15 cellular contexts compared by ENCODE assay signal in the genomic region with DNA sequence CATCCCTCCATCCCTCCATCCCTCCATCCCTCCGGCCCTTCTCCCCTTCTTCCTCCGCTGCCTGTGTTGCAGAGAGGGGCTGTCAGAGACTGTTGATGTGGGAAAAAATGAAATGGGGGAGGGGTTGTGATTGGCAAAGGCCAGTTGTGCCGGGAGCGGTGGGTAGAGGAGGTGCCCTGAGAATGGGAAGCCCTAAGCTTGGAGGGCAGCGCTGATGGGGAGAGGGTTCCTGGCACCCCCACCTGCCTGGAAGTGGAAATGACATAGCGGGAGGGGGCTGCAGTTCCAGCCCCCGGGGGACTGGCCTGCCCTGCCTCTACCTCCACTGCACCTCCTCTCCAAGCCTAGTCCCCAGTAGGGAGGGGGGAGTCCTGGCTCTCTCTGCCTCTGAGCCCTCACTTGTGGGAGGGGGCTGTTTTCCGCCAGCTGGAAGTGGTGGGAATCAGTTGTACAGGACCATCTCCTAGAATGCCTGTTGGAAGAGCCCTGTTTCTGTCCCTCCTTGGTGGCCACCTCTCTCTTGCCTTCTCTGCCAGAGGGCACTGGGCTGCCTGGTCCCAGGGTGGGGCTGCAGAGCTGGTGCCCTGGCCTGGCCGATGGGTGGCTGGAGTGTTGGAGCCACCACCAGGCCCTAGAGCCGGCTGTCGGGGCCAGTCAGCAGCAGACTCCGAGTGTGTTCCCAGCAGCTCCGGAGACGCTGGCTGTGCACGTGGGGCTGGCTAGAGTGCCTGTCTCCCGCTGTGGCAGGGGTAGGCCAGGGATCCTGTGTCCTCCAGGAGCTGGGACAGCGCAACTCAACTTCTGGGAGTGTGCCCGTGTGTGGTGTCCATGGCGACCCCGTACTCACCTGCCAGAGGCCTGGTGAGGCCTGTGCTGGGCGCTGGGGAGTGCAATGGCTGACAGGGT. TPM values are rescaled to one million over a fixed set of nuclear protein-coding genes. Genes with fewer than 3 reads are reported as not detected.
A peak's percentile ranks its signal among the peaks of the same experiment; 100 is the strongest.
DNase-seq lines count a peak whose midpoint lies in the region; ATAC-seq, FAIRE-seq and TF ChIP-seq lines count a peak whose summit lies in the region.
"Had no signal": no experiment of that assay in that cellular context is flagged by ENCODE, and none has a peak within 500 bp of the region (broad histone marks: within the 10 kb centered on the region; RNA-seq: fewer than 3 reads in every experiment).

No MANE protein-coding gene starts in this region.

- H3K4me3 ChIP-seq in breast epithelium (peak overlapping the region in 2 of 3 donors; percentile 53 to 69), HepG2 (replicated peaks in 1 of 3; ENCODE audit: insufficient read depth in 1 of 3, low read depth in 2 of 3, low read length in 3 of 3) (no peak overlapping the region), Peyer's patch (no peak overlapping the region)
- H3K4me3 ChIP-seq: hepatocyte had no signal

- no peak overlapping the region for H3K9ac ChIP-seq in HepG2 (ENCODE audit: insufficient read depth, low read depth, low read length)

- H3K4me3 Mint-ChIP-seq in MCF 10A (ENCODE audit: unreplicated experiment) = no peak overlapping the region
- peak overlapping the region; percentile 19 for H3K4me3 Mint-ChIP-seq in stimulated activated effector memory CD8-positive, alpha-beta T cell treated with anti-CD3 and anti-CD28 coated beads, Interleukin-12 subunit alpha, Interleukin-12 subunit beta, amount 100 ng/mL, for 72 hours
- H3K4me3 Mint-ChIP-seq: activated CD4-positive, alpha-beta memory T cell treated with anti-CD3 and anti-CD28 coated beads, Interleukin-2, amount 10 ng/mL, durations not matched to agents 7 days and 5 days had no signal

- TF ChIP-seq EP300 in HepG2 (IDR thresholded peaks at IDR 0.05; ENCODE audit: low read depth in 2 of 2, low read length in 2 of 2) (no peak), HepG2 (CRISPR knock-in tag; IDR thresholded peaks at IDR 0.05; ENCODE audit: borderline replicate concordance) (no peak)

- CTCF ChIA-PET in MCF 10A (lab: Yijun Ruan, JAX) (interaction anchor here (1.5 kb wide), 1 partner anchor 34 kb away, joined by 3 read pairs; no protein-coding TSS in a partner anchor), HepG2 (lab: Yijun Ruan, JAX; ENCODE audit: low intra/inter-chr PET ratio, low total read pairs) (no interaction called here)

- no peak overlapping the region for H3K27ac ChIP-seq in breast epithelium
- no peak overlapping the region for H3K27ac ChIP-seq in HepG2 (ENCODE audit: extremely low read length, insufficient read depth, low read length)
- H3K27ac ChIP-seq in Peyer's patch = no peak overlapping the region
- H3K27ac ChIP-seq: hepatocyte, RWPE1 had no signal

- 41% methylated on average over 18 of the region's 21 CpGs for WGBS in HepG2 (ENCODE audit: low lambda C conversion rate)

- DNase-seq in breast epithelium (ENCODE audit: low spot score in 2 of 2) (no peak), MCF 10A (ENCODE audit: unreplicated experiment) (no peak), cerebellum (ENCODE audit: low spot score) (peak; percentile 17), HepG2 (ENCODE audit: low spot score) (no peak), GF-D8 (lab: John Stamatoyannopoulos, UW) (no peak), Peyer's patch (no peak)
- no peak for DNase-seq in stimulated activated effector memory CD8-positive, alpha-beta T cell treated with anti-CD3 and anti-CD28 coated beads, Interleukin-12 subunit alpha, Interleukin-12 subunit beta, amount 100 ng/mL, for 72 hours (ENCODE audit: low spot score in 2 of 2)
- DNase-seq: activated CD4-positive, alpha-beta memory T cell treated with anti-CD3 and anti-CD28 coated beads, Interleukin-2, amount 10 ng/mL, durations not matched to agents 7 days and 5 days; activated gamma-delta T cell treated with Interleukin-2 at 50 U/mL for 16 hours; IMR-90; NCI-H1105 treated with DMSO at 0.1 percent for 48 hours had no signal

- no peaks in the 10 kb centered on the region for H3K4me1 Mint-ChIP-seq in MCF 10A (ENCODE audit: insufficient read depth, unreplicated experiment)
- H3K4me1 Mint-ChIP-seq in stimulated activated effector memory CD8-positive, alpha-beta T cell treated with anti-CD3 and anti-CD28 coated beads, Interleukin-12 subunit alpha, Interleukin-12 subunit beta, amount 100 ng/mL, for 72 hours = peaks cover 20% of the 10 kb centered on the region

- H3K9me3 ChIP-seq in breast epithelium (no peaks in the 10 kb centered on the region), HepG2 (ENCODE audit: low read length) (no peaks in the 10 kb centered on the region), Peyer's patch (no peaks in the 10 kb centered on the region)

- BruUV-seq in MCF 10A (replicated peaks; lab: Mats Ljungman, UMichigan) = no TSS peak
- no TSS peak for BruUV-seq in HepG2 (replicated peaks; lab: Mats Ljungman, UMichigan)

- no peak overlapping the region for H2AFZ ChIP-seq in HepG2 (ENCODE audit: low read length)
- H2AFZ ChIP-seq: hepatocyte had no signal

- H3K27ac Mint-ChIP-seq in MCF 10A (ENCODE audit: low read depth, unreplicated experiment) = no peak overlapping the region
- H3K27ac Mint-ChIP-seq in stimulated activated effector memory CD8-positive, alpha-beta T cell treated with anti-CD3 and anti-CD28 coated beads, Interleukin-12 subunit alpha, Interleukin-12 subunit beta, amount 100 ng/mL, for 72 hours = no peak overlapping the region
- H3K27ac Mint-ChIP-seq: activated CD4-positive, alpha-beta memory T cell treated with anti-CD3 and anti-CD28 coated beads, Interleukin-2, amount 10 ng/mL, durations not matched to agents 7 days and 5 days had no signal

- H3K36me3 ChIP-seq in breast epithelium (no peaks in the 10 kb centered on the region), HepG2 (replicated peaks in 1 of 2; ENCODE audit: control insufficient read depth in 1 of 2, insufficient read depth in 2 of 2, low read length in 2 of 2) (no peaks in the 10 kb centered on the region), Peyer's patch (no peaks in the 10 kb centered on the region)

- peaks cover 0 to 7% of the 10 kb centered on the region in 2 donors for H3K4me1 ChIP-seq in breast epithelium
- H3K4me1 ChIP-seq in HepG2 (ENCODE audit: insufficient read depth, low read length) = no peaks in the 10 kb centered on the region
- H3K4me1 ChIP-seq in Peyer's patch = peaks cover 0 to 13% (median 10%) of the 10 kb centered on the region in 4 donors

- TF ChIP-seq RAD21 in HepG2 (CRISPR knock-in tag; IDR thresholded peaks at IDR 0.05) = no peak

- H3K27me3 ChIP-seq in breast epithelium (peaks cover 5 to 55% of the 10 kb centered on the region in 2 donors), HepG2 (ENCODE audit: control insufficient read depth in 1 of 2, insufficient read depth in 2 of 2, low read length in 2 of 2) (peaks cover 9 to 60% of the 10 kb centered on the region in 2 experiments), Peyer's patch (peaks cover 0 to 32% of the 10 kb centered on the region in 2 donors)

- intact Hi-C loops in breast epithelium (cut with DNase I; ENCODE audit: low total_unique reads) (no loop called here), MCF 10A (cut with micrococcal nuclease) (no loop called here), HepG2 (cut with micrococcal nuclease; ENCODE audit: unreplicated experiment) (no loop called here)

- no peaks in the 10 kb centered on the region for H3K36me3 Mint-ChIP-seq in MCF 10A (ENCODE audit: insufficient read depth, unreplicated experiment)
- no peaks in the 10 kb centered on the region for H3K36me3 Mint-ChIP-seq in stimulated activated effector memory CD8-positive, alpha-beta T cell treated with anti-CD3 and anti-CD28 coated beads, Interleukin-12 subunit alpha, Interleukin-12 subunit beta, amount 100 ng/mL, for 72 hours

- peaks cover 4% of the 10 kb centered on the region; the same call in 1 of the 2 replicates for H4K20me1 ChIP-seq in HepG2 (ENCODE audit: insufficient read depth, low read length)

- POLR2A ChIA-PET in MCF 10A (lab: Yijun Ruan, JAX) = no interaction called here
- POLR2A ChIA-PET in HepG2 (lab: Yijun Ruan, JAX) = no interaction called here

- H3K9me3 Mint-ChIP-seq in MCF 10A (ENCODE audit: unreplicated experiment) = no peaks in the 10 kb centered on the region
- no peaks in the 10 kb centered on the region for H3K9me3 Mint-ChIP-seq in stimulated activated effector memory CD8-positive, alpha-beta T cell treated with anti-CD3 and anti-CD28 coated beads, Interleukin-12 subunit alpha, Interleukin-12 subunit beta, amount 100 ng/mL, for 72 hours
- H3K9me3 Mint-ChIP-seq: activated CD4-positive, alpha-beta memory T cell treated with anti-CD3 and anti-CD28 coated beads, Interleukin-2, amount 10 ng/mL, durations not matched to agents 7 days and 5 days had no signal

- peaks cover 78% of the 10 kb centered on the region for H3K27me3 Mint-ChIP-seq in MCF 10A (ENCODE audit: insufficient read depth, unreplicated experiment)

- ATAC-seq in HepG2 (peak; percentile 38), GM19452 (IDR thresholded peaks at IDR 0.05; ENCODE audit: unreplicated experiment) (no peak)
- no peak for ATAC-seq in stimulated activated effector memory CD8-positive, alpha-beta T cell treated with anti-CD3 and anti-CD28 coated beads, Interleukin-12 subunit alpha, Interleukin-12 subunit beta, amount 100 ng/mL, for 72 hours

- TF ChIP-seq CTCF in breast epithelium (IDR thresholded peaks at IDR 0.05) (no peak), MCF 10A (IDR thresholded peaks at IDR 0.05; ENCODE audit: unreplicated experiment) (no peak), HepG2 (CRISPR knock-in tag; IDR thresholded peaks at IDR 0.05) (no peak), Peyer's patch (IDR thresholded peaks at IDR 0.05) (no peak)

- TF ChIP-seq POLR2A in breast epithelium (IDR thresholded peaks at IDR 0.05) (no peak), HepG2 (IDR thresholded peaks at IDR 0.05; ENCODE audit: insufficient read depth in 1 of 2, low read depth in 2 of 2, low read length in 2 of 2) (no peak), Peyer's patch (IDR thresholded peaks at IDR 0.05) (no peak)

- in situ Hi-C loops in HepG2 (cut with HindIII; ENCODE audit: extremely low pct_ligation_motif_present, low pct_unique_long_range_greater_than_20kb) = no loop called here

- H3K79me2 ChIP-seq in HepG2 (ENCODE audit: insufficient read depth, low read length) = no peaks in the 10 kb centered on the region
- H3K79me2 ChIP-seq: hepatocyte had no signal

- H3K4me2 ChIP-seq in HepG2 (ENCODE audit: low read depth, low read length) = no peak overlapping the region

- FAIRE-seq in HepG2 (lab: Jason Lieb, UNC) = no peak
- FAIRE-seq: bronchial epithelial cell had no signal

RNA-seq across cellular contexts. Expression of a gene that starts 1.5 kb away (rescaled TPM):
- total RNA-seq in breast epithelium (10 to 100 TPM; 22.0 to 26.9 (median 24.0) TPM), MCF 10A (2022) (80.3 and 87.6 TPM in 2 replicates), cerebellum (39.9 TPM), HepG2 (2016; rRNA removed; fragmentation: Illumina TruSeq; extraction: Trizol) (13.3 and 15.2 TPM in 2 replicates), Peyer's patch (10 to 100 TPM; 44.5 to 70.1 (median 59.0) TPM)
- 17.7 and 20.1 TPM in 2 replicates for total RNA-seq in HepG2 (2016; cell fraction: cytosol; rRNA removed; fragmentation: Illumina TruSeq; extraction: Trizol; ENCODE audit: low read depth)
- 10.7 and 12.5 TPM in 2 replicates for total RNA-seq in HepG2 (2016; cell fraction: insoluble cytoplasmic fraction; rRNA removed; fragmentation: Illumina TruSeq; extraction: Trizol)
- total RNA-seq in HepG2 (2016; cell fraction: membrane; rRNA removed; fragmentation: Illumina TruSeq; extraction: Trizol) = 30.2 and 36.1 TPM in 2 replicates
- total RNA-seq in HepG2 (2016; cell fraction: nucleus; rRNA removed; fragmentation: Illumina TruSeq; extraction: Trizol) = 14.3 and 17.6 TPM in 2 replicates
- 26.7 and 33.5 TPM in 2 replicates for polyA plus RNA-seq in HepG2 (2011; rRNA removed)
- polyA plus RNA-seq in HepG2 (2011; cell fraction: cytosol; rRNA removed) = 18.9 and 28.9 TPM in 2 replicates
- 81.3 and 93.4 TPM in 2 replicates for polyA plus RNA-seq in HepG2 (2011; cell fraction: nucleus; rRNA removed)
- polyA plus RNA-seq in HepG2 (2012) = 33.2 and 39.1 TPM in 2 replicates
- 42.6 and 57.9 TPM in 2 replicates for polyA plus RNA-seq in HepG2 (2016; cell fraction: cytosol; fragmentation: Illumina TruSeq; extraction: Trizol; ENCODE audit: low read depth)
- 32.0 and 44.7 TPM in 2 replicates for polyA plus RNA-seq in HepG2 (2016; cell fraction: insoluble cytoplasmic fraction; fragmentation: Illumina TruSeq; extraction: Trizol; ENCODE audit: low read depth)
- polyA plus RNA-seq in HepG2 (2016; cell fraction: membrane; fragmentation: Illumina TruSeq; extraction: Trizol; ENCODE audit: low read depth) = 45.4 and 49.0 TPM in 2 replicates
- 63.9 and 68.5 TPM in 2 replicates for polyA plus RNA-seq in HepG2 (2016; cell fraction: nucleus; fragmentation: Illumina TruSeq; extraction: Trizol; ENCODE audit: insufficient read depth, low read depth)
- polyA minus RNA-seq in HepG2 (2011; rRNA and poly(A)+ RNA removed; ENCODE audit: low replicate concordance) = 15.9 and 38.7 TPM in 2 replicates
- 33.7 and 42.9 TPM in 2 replicates for polyA minus RNA-seq in HepG2 (2011; cell fraction: cytosol; rRNA and poly(A)+ RNA removed)
- polyA minus RNA-seq in HepG2 (2011; cell fraction: nucleus; rRNA and poly(A)+ RNA removed) = 29.9 and 33.6 TPM in 2 replicates

Comparison
In these comparisons a context has a peak if more than half of its experiments do, and no peak if none do; other contexts are left out.
1. H3K4me3 ChIP-seq: peak in breast epithelium (2 of 3); none in HepG2 (0 of 3) and Peyer's patch (0 of 4).